Comparison of ENCODE assay signal across 1 cellular context in genomic region chr11:1879342-1879940, GRCh38.
TF ChIP-seq lines count a peak whose summit lies in the region.

No MANE protein-coding gene starts in this region.

TF ChIP-seq in HepG2, 621 proteins besides CTCF, POLR2A, EP300 and RAD21:
- TF ChIP-seq ZNF691 (CRISPR knock-in tag; IDR thresholded peaks at IDR 0.05; ENCODE audit: borderline replicate concordance, low read depth): 0 out of 2 replicates have a peak, but pooled peaks have one; percentile 19
- no peak for TF ChIP-seq TRAFD1 (CRISPR knock-in tag; IDR thresholded peaks at IDR 0.05; ENCODE audit: borderline replicate concordance)
- no peak for TF ChIP-seq MAX (IDR thresholded peaks at IDR 0.05)
- no peak for TF ChIP-seq EZH2 (conservative IDR thresholded peaks at IDR 0.05; ENCODE audit: low read depth, low read length)
